1 cellular context compared by ENCODE assay signal in genomic region chr2:134705861-134706586, GRCh38.
TF ChIP-seq lines count a peak whose summit lies in the region.

No MANE protein-coding gene starts in this region.

TF ChIP-seq in GM23338, 12 proteins besides CTCF, POLR2A, EP300 and RAD21 (continued from another document):
- TF ChIP-seq, protein P1, sequence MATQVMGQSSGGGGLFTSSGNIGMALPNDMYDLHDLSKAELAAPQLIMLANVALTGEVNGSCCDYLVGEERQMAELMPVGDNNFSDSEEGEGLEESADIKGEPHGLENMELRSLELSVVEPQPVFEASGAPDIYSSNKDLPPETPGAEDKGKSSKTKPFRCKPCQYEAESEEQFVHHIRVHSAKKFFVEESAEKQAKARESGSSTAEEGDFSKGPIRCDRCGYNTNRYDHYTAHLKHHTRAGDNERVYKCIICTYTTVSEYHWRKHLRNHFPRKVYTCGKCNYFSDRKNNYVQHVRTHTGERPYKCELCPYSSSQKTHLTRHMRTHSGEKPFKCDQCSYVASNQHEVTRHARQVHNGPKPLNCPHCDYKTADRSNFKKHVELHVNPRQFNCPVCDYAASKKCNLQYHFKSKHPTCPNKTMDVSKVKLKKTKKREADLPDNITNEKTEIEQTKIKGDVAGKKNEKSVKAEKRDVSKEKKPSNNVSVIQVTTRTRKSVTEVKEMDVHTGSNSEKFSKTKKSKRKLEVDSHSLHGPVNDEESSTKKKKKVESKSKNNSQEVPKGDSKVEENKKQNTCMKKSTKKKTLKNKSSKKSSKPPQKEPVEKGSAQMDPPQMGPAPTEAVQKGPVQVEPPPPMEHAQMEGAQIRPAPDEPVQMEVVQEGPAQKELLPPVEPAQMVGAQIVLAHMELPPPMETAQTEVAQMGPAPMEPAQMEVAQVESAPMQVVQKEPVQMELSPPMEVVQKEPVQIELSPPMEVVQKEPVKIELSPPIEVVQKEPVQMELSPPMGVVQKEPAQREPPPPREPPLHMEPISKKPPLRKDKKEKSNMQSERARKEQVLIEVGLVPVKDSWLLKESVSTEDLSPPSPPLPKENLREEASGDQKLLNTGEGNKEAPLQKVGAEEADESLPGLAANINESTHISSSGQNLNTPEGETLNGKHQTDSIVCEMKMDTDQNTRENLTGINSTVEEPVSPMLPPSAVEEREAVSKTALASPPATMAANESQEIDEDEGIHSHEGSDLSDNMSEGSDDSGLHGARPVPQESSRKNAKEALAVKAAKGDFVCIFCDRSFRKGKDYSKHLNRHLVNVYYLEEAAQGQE (IDR thresholded peaks at IDR 0.05; ENCODE audit: unreplicated experiment) = no peak
- TF ChIP-seq POLR2AphosphoS5 (IDR thresholded peaks at IDR 0.05; ENCODE audit: low read depth) (no peak), JUNB (IDR thresholded peaks at IDR 0.05; ENCODE audit: unreplicated experiment) (no peak), ZNF114 (CRISPR knock-in tag; IDR thresholded peaks at IDR 0.05) (no peak), CREB1 (CRISPR knock-in tag; IDR thresholded peaks at IDR 0.05; ENCODE audit: low read depth) (no peak), NANOG (IDR thresholded peaks at IDR 0.05; ENCODE audit: borderline replicate concordance) (no peak), STAT1 (IDR thresholded peaks at IDR 0.05; ENCODE audit: unreplicated experiment) (no peak)
- TF ChIP-seq, protein P2, sequence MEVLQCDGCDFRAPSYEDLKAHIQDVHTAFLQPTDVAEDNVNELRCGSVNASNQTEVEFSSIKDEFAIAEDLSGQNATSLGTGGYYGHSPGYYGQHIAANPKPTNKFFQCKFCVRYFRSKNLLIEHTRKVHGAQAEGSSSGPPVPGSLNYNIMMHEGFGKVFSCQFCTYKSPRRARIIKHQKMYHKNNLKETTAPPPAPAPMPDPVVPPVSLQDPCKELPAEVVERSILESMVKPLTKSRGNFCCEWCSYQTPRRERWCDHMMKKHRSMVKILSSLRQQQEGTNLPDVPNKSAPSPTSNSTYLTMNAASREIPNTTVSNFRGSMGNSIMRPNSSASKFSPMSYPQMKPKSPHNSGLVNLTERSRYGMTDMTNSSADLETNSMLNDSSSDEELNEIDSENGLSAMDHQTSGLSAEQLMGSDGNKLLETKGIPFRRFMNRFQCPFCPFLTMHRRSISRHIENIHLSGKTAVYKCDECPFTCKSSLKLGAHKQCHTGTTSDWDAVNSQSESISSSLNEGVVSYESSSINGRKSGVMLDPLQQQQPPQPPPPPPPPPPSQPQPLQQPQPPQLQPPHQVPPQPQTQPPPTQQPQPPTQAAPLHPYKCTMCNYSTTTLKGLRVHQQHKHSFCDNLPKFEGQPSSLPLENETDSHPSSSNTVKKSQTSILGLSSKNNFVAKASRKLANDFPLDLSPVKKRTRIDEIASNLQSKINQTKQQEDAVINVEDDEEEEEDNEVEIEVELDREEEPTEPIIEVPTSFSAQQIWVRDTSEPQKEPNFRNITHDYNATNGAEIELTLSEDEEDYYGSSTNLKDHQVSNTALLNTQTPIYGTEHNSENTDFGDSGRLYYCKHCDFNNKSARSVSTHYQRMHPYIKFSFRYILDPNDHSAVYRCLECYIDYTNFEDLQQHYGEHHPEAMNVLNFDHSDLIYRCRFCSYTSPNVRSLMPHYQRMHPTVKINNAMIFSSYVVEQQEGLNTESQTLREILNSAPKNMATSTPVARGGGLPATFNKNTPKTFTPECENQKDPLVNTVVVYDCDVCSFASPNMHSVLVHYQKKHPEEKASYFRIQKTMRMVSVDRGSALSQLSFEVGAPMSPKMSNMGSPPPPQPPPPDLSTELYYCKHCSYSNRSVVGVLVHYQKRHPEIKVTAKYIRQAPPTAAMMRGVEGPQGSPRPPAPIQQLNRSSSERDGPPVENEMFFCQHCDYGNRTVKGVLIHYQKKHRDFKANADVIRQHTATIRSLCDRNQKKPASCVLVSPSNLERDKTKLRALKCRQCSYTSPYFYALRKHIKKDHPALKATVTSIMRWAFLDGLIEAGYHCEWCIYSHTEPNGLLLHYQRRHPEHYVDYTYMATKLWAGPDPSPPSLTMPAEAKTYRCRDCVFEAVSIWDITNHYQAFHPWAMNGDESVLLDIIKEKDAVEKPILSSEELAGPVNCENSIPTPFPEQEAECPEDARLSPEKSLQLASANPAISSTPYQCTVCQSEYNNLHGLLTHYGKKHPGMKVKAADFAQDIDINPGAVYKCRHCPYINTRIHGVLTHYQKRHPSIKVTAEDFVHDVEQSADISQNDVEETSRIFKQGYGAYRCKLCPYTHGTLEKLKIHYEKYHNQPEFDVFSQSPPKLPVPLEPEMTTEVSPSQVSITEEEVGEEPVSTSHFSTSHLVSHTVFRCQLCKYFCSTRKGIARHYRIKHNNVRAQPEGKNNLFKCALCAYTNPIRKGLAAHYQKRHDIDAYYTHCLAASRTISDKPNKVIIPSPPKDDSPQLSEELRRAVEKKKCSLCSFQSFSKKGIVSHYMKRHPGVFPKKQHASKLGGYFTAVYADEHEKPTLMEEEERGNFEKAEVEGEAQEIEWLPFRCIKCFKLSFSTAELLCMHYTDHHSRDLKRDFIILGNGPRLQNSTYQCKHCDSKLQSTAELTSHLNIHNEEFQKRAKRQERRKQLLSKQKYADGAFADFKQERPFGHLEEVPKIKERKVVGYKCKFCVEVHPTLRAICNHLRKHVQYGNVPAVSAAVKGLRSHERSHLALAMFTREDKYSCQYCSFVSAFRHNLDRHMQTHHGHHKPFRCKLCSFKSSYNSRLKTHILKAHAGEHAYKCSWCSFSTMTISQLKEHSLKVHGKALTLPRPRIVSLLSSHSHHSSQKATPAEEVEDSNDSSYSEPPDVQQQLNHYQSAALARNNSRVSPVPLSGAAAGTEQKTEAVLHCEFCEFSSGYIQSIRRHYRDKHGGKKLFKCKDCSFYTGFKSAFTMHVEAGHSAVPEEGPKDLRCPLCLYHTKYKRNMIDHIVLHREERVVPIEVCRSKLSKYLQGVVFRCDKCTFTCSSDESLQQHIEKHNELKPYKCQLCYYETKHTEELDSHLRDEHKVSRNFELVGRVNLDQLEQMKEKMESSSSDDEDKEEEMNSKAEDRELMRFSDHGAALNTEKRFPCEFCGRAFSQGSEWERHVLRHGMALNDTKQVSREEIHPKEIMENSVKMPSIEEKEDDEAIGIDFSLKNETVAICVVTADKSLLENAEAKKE (CRISPR knock-in tag; IDR thresholded peaks at IDR 0.05) = no peak
